8 cellular contexts compared by ENCODE assay signal in genomic region chr17:44095647-44096496, GRCh38. TPM values are rescaled to one million over a fixed set of nuclear protein-coding genes. Genes with fewer than 3 reads are reported as not detected.
DNase-seq lines count a peak whose midpoint lies in the region; ATAC-seq and TF ChIP-seq lines count a peak whose summit lies in the region.

No MANE protein-coding gene starts in this region.

- no peak overlapping the region for H3K9ac ChIP-seq in neural progenitor cell

- H3K27me3 Mint-ChIP-seq in WTC11 (ENCODE audit: low read depth) = no peaks in the 10 kb centered on the region
- H3K27me3 Mint-ChIP-seq in neural progenitor cell (ENCODE audit: insufficient read depth, low read depth) = peaks cover 5% of the 10 kb centered on the region

- CTCF ChIA-PET in WTC11 (lab: Charles Lee) = interaction anchor here (0.5 to 10.3 kb wide), 22 partner anchors 9 to 306 kb away, joined by 3 to 116 read pairs (median 4); partner anchors contain the start of gene HDAC5

- peaks cover 0 to 51% of the 10 kb centered on the region in 2 donors for H3K36me3 ChIP-seq in gastroesophageal sphincter
- H3K36me3 ChIP-seq in neural progenitor cell = no peaks in the 10 kb centered on the region

- H3K27me3 ChIP-seq in gastroesophageal sphincter (no peaks in the 10 kb centered on the region), neural progenitor cell (no peaks in the 10 kb centered on the region)

- no peak for TF ChIP-seq POLR2A in gastroesophageal sphincter (IDR thresholded peaks at IDR 0.05)

- peak; percentile 91 for DNase-seq in NCI-H2171 treated with DMSO at 0.1 percent for 48 hours (lab: John Stamatoyannopoulos, UW)
- DNase-seq in WTC11 (ENCODE audit: low spot score) = peak; percentile 85
- peak; percentile 92 for DNase-seq in neural progenitor cell (ENCODE audit: low spot score)

- H3K4me3 Mint-ChIP-seq in WTC11 = peak overlapping the region; percentile 73
- H3K4me3 Mint-ChIP-seq in neural progenitor cell = peak overlapping the region; percentile 85

- peaks cover 36% of the 10 kb centered on the region for H3F3A ChIP-seq in neural progenitor cell (ENCODE audit: low read depth)

- H3K4me3 ChIP-seq in gastroesophageal sphincter (peak overlapping the region in 1 of 2 donors; percentile 40), neural progenitor cell (peak overlapping the region; percentile 48)

- H3K9me3 ChIP-seq in gastroesophageal sphincter = no peaks in the 10 kb centered on the region
- no peaks in the 10 kb centered on the region for H3K9me3 ChIP-seq in neural progenitor cell (ENCODE audit: low read depth)

- peak overlapping the region; percentile 99 for H3K27ac Mint-ChIP-seq in WTC11
- H3K27ac Mint-ChIP-seq in neural progenitor cell = peak overlapping the region; percentile 100

- POLR2A ChIA-PET in WTC11 (lab: Charles Lee) = interaction anchor here (0.7 to 1.9 kb wide), 7 partner anchors 9 to 90 kb away, joined by 3 to 13 read pairs (median 5); partner anchors contain the start of genes G6PC3, HDAC5 and TMUB2

- H3K4me1 Mint-ChIP-seq in WTC11 = peaks cover 36% of the 10 kb centered on the region
- H3K4me1 Mint-ChIP-seq in neural progenitor cell = peaks cover 36% of the 10 kb centered on the region

- H3K9me3 Mint-ChIP-seq in WTC11 (no peaks in the 10 kb centered on the region), neural progenitor cell (no peaks in the 10 kb centered on the region)

- ATAC-seq in GM18502 (IDR thresholded peaks at IDR 0.05; ENCODE audit: poor library complexity, unreplicated experiment) (peak; percentile 52), WTC11 (peak; percentile 86), gastroesophageal sphincter (peak; percentile 68), HG03039 (IDR thresholded peaks at IDR 0.05; ENCODE audit: unreplicated experiment) (no peak), HG02870 (IDR thresholded peaks at IDR 0.05; ENCODE audit: unreplicated experiment) (no peak)

- TF ChIP-seq EP300 in gastroesophageal sphincter (IDR thresholded peaks at IDR 0.05) = no peak

- H3K4me1 ChIP-seq in gastroesophageal sphincter = peaks cover 2 to 60% (median 20%) of the 10 kb centered on the region in 3 donors
- H3K4me1 ChIP-seq in neural progenitor cell = peaks cover 17% of the 10 kb centered on the region

- H2AFZ ChIP-seq in neural progenitor cell (replicated peaks) = no peak overlapping the region

- H3K4me2 ChIP-seq in neural progenitor cell = peak overlapping the region; percentile 81

- H4K20me1 ChIP-seq in neural progenitor cell (ENCODE audit: low read depth) = no peaks in the 10 kb centered on the region

- H3K27ac ChIP-seq in 22Rv1 = peak overlapping the region; percentile 58
- H3K27ac ChIP-seq in gastroesophageal sphincter = peak overlapping the region; percentile 34 to 88 (median 83)
- H3K27ac ChIP-seq in neural progenitor cell = peak overlapping the region; percentile 90

- TF ChIP-seq CTCF in 22Rv1 (IDR thresholded peaks at IDR 0.05) (no peak), WTC11 (IDR thresholded peaks at IDR 0.05) (no peak), gastroesophageal sphincter (IDR thresholded peaks at IDR 0.05) (peak in 3 of 4 experiments; percentile 22 to 44 (median 27)), neural progenitor cell (IDR thresholded peaks at IDR 0.05) (no peak)

- H3K36me3 Mint-ChIP-seq in WTC11 (peaks cover 8% of the 10 kb centered on the region; the same call in 1 of the 2 replicates), neural progenitor cell (peaks cover 2% of the 10 kb centered on the region)

- 18 to 20% methylated on average over 5 to 11 of the region's 12 CpGs for WGBS in gastroesophageal sphincter (ENCODE audit: low coverage in 1 of 2), 2 donors

- H3K79me2 ChIP-seq in neural progenitor cell (ENCODE audit: low read depth) = peaks cover 7% of the 10 kb centered on the region

TF ChIP-seq in WTC11, 78 proteins besides CTCF, POLR2A, EP300 and RAD21 (continues in another document):
- no peak; the same call in 1 of the 2 replicates for TF ChIP-seq HMGXB4 (CRISPR knock-in tag; IDR thresholded peaks at IDR 0.05)
- TF ChIP-seq PREB (CRISPR knock-in tag; IDR thresholded peaks at IDR 0.05; ENCODE audit: borderline replicate concordance) = no peak
- TF ChIP-seq OVOL2 (CRISPR knock-in tag; IDR thresholded peaks at IDR 0.05; ENCODE audit: borderline replicate concordance) = no peak
- TF ChIP-seq AFF4 (CRISPR knock-in tag; IDR thresholded peaks at IDR 0.05; ENCODE audit: borderline replicate concordance) = no peak
- TF ChIP-seq, protein P1, sequence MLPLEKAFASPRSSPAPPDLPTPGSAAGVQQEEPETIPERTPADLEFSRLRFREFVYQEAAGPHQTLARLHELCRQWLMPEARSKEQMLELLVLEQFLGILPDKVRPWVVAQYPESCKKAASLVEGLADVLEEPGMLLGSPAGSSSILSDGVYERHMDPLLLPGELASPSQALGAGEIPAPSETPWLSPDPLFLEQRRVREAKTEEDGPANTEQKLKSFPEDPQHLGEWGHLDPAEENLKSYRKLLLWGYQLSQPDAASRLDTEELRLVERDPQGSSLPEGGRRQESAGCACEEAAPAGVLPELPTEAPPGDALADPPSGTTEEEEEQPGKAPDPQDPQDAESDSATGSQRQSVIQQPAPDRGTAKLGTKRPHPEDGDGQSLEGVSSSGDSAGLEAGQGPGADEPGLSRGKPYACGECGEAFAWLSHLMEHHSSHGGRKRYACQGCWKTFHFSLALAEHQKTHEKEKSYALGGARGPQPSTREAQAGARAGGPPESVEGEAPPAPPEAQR (CRISPR knock-in tag; IDR thresholded peaks at IDR 0.05) = no peak
- no peak for TF ChIP-seq FOXJ3 (CRISPR knock-in tag; IDR thresholded peaks at IDR 0.05; ENCODE audit: borderline replicate concordance)

RNA-seq across cellular contexts. Expression of gene G6PC3, which starts 25.3 kb away (rescaled TPM):
- total RNA-seq in WTC11 (2021) (121 to 122 TPM (median 121 TPM) in 3 replicates), gastroesophageal sphincter (10 to 100 TPM; 22.1 to 27.5 (median 26.2) TPM), neural progenitor cell (ENCODE audit: low replicate concordance) (16.6 and 55.1 TPM in 2 replicates)

RNA-seq across cellular contexts. Expression of gene HDAC5, which starts 27.6 kb away (rescaled TPM):
- 54.0 to 61.6 TPM (median 59.0 TPM) in 3 replicates for total RNA-seq in WTC11 (2021)
- 100 to 1,000 TPM in 2 of 4 donors, 10 to 100 TPM in 2; 78.1 to 152 (median 112) TPM for total RNA-seq in gastroesophageal sphincter
- total RNA-seq in neural progenitor cell (ENCODE audit: low replicate concordance) = 23.6 and 71.0 TPM in 2 replicates

RNA-seq across cellular contexts. Expression of gene LSM12, which starts 29.4 kb away (rescaled TPM):
- total RNA-seq in WTC11 (2021) (96.8 to 102 TPM (median 98.0 TPM) in 3 replicates), gastroesophageal sphincter (10 to 100 TPM; 33.3 to 53.0 (median 41.1) TPM), neural progenitor cell (ENCODE audit: low replicate concordance) (69.6 and 76.7 TPM in 2 replicates)

RNA-seq across cellular contexts. Expression of gene HROB, which starts 45.9 kb away (rescaled TPM):
- total RNA-seq in WTC11 (2021) = 22.4 to 23.9 TPM (median 23.7 TPM) in 3 replicates
- 1 to 10 TPM in 2 of 4 donors, under 1 TPM in 1, not detected in 1; 0.81 to 1.5 (median 1.3) TPM for total RNA-seq in gastroesophageal sphincter
- 6.5 and 11.0 TPM in 2 replicates for total RNA-seq in neural progenitor cell (ENCODE audit: low replicate concordance)

Comparison
In these comparisons a context has a peak if more than half of its experiments do, and no peak if none do; other contexts are left out.
1. CTCF ChIP-seq: peak in gastroesophageal sphincter (3 of 4); none in 22Rv1 (single experiment), WTC11 (single experiment) and neural progenitor cell (single experiment).
2. ATAC-seq: peak in GM18502 (single experiment), WTC11 (single experiment) and gastroesophageal sphincter (single experiment); none in HG03039 (single experiment) and HG02870 (single experiment).
3. Peak in every context shown above with its lines, with median percentiles within 50 percentile points of each other: H3K27ac ChIP-seq and DNase-seq.